16 cellular contexts compared by ENCODE assay signal in the genomic region with DNA sequence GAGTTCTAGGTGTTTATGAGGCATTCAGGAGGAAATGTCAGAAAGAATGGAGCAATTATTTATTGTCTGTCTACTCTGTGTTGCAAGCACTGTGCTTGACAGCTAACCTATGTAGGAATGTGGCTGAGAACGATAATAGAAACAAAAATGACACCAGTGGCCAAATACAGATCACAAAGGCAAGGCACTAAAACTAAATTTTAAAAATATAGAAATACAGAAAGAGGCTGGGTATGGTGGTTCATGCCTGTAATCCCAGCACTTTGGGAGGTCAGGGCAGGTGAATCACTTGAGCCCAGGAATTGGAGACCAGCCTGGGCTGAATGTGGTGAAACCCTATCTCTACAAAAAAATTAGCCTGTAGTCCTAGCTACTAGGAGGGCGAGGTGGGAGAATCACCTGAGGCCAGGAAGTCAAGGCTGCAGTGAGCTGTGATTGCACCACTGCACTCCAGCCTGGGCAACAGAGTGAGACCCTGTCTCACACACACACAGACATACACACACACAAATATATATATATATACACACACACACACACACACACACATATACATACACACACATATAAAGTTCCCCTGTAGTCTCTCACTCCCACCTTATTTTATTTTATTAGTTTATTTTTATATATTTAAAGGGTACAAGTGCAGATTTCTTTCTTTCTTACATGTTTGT. TPM values are rescaled to one million over a fixed set of nuclear protein-coding genes. Genes with fewer than 3 reads are reported as not detected.
DNase-seq lines count a peak whose midpoint lies in the region; ATAC-seq, FAIRE-seq and TF ChIP-seq lines count a peak whose summit lies in the region.
"Had no signal": no experiment of that assay in that cellular context is flagged by ENCODE, and none has a peak within 500 bp of the region (broad histone marks: within the 10 kb centered on the region; RNA-seq: fewer than 3 reads in every experiment).

No MANE protein-coding gene starts in this region.

- H3K4me1 Mint-ChIP-seq in osteocyte (ENCODE audit: unreplicated experiment), result peaks cover 54% of the 10 kb centered on the region

- ATAC-seq in PC-3 (peak; percentile 30; the same call in 1 of the 2 replicates), HG03135 (IDR thresholded peaks at IDR 0.05; ENCODE audit: unreplicated experiment) (no peak)
- ATAC-seq: activated T-cell treated with anti-CD3 and anti-CD28 coated beads, Interleukin-2, amount 50 U/mL, for 4 hours had no signal

- H3K9me3 ChIP-seq in PC-3 (ENCODE audit: low read length) (no peaks in the 10 kb centered on the region), small intestine (ENCODE audit: control insufficient read depth, low read depth) (no peaks in the 10 kb centered on the region), adrenal gland (replicated peaks in 1 of 3) (no peaks in the 10 kb centered on the region)
- H3K9me3 ChIP-seq: heart left ventricle had no signal

- H2AFZ ChIP-seq in PC-3 (ENCODE audit: low read length), result no peak overlapping the region

- H3K4me3 ChIP-seq in PC-3 (ENCODE audit: low read length) (no peak overlapping the region), fibroblast of pulmonary artery (replicated peaks; ENCODE audit: low read depth, low read length) (no peak overlapping the region), small intestine (ENCODE audit: low read depth in 1 of 2, low read length in 2 of 2) (no peak overlapping the region), adrenal gland (no peak overlapping the region)
- H3K4me3 ChIP-seq: heart left ventricle, lung had no signal

- FAIRE-seq in small intestine (lab: Jason Lieb, UNC), result no peak

- TF ChIP-seq POLR2A in adrenal gland (IDR thresholded peaks at IDR 0.05), result no peak

- no peaks in the 10 kb centered on the region for H3K36me3 ChIP-seq in PC-3 (ENCODE audit: low read depth, low read length)
- H3K36me3 ChIP-seq in small intestine (ENCODE audit: control insufficient read depth in 2 of 2, insufficient read depth in 2 of 2, low read length in 2 of 2), result no peaks in the 10 kb centered on the region
- no peaks in the 10 kb centered on the region for H3K36me3 ChIP-seq in adrenal gland (replicated peaks in 1 of 2)
- H3K36me3 ChIP-seq: heart left ventricle had no signal

- POLR2A ChIA-PET in PC-3 (lab: Charles Lee; ENCODE audit: unreplicated experiment), result no interaction called here

- no TSS peak for BruUV-seq in PC-3 (replicated peaks; lab: Mats Ljungman, UMichigan)

- peaks cover 16% of the 10 kb centered on the region for H3K4me1 ChIP-seq in PC-3 (ENCODE audit: insufficient read depth, low read length)
- peaks cover 0 to 3% of the 10 kb centered on the region in 2 donors for H3K4me1 ChIP-seq in small intestine (ENCODE audit: control insufficient read depth in 2 of 2, insufficient read depth in 1 of 2, low read depth in 1 of 2, low read length in 1 of 2)
- H3K4me1 ChIP-seq in adrenal gland (replicated peaks in 1 of 2), result peaks cover 4 to 12% of the 10 kb centered on the region in 2 donors

- peaks cover 13% of the 10 kb centered on the region; the same call in 1 of the 2 replicates for H4K20me1 ChIP-seq in PC-3 (ENCODE audit: low read length)

- no peak overlapping the region for H3K9ac ChIP-seq in PC-3 (ENCODE audit: low read length)

- DNase-seq in ELR (ENCODE audit: low read depth), result peak; percentile 31
- peak; percentile 41 for DNase-seq in PC-3
- DNase-seq in fibroblast of pulmonary artery (ENCODE audit: low read depth), result peak; percentile 41
- no peak for DNase-seq in osteocyte (ENCODE audit: extremely low spot score, unreplicated experiment)
- no peak for DNase-seq in cerebellar cortex (ENCODE audit: low spot score)
- no peak for DNase-seq in small intestine
- no peak for DNase-seq in adrenal gland
- DNase-seq: activated CD4-positive, alpha-beta T cell treated with anti-CD3 and anti-CD28 coated beads, Interleukin-2, amount 10 ng/mL, durations not matched to agents 24 days and 14 days; activated T-cell treated with anti-CD3 and anti-CD28 coated beads, Interleukin-2, amount 50 U/mL, for 4 hours; amygdala; effector CD8-positive, alpha-beta T cell; GOT3; heart left ventricle; nucleus accumbens had no signal

- peak overlapping the region; percentile 21 for H3K27ac Mint-ChIP-seq in osteocyte (ENCODE audit: unreplicated experiment)
- H3K27ac Mint-ChIP-seq: activated CD4-positive, alpha-beta T cell treated with anti-CD3 and anti-CD28 coated beads, Interleukin-2, amount 10 ng/mL, durations not matched to agents 24 days and 14 days had no signal

- no peaks in the 10 kb centered on the region for H3K27me3 Mint-ChIP-seq in osteocyte (ENCODE audit: unreplicated experiment)
- H3K27me3 Mint-ChIP-seq: activated CD4-positive, alpha-beta T cell treated with anti-CD3 and anti-CD28 coated beads, Interleukin-2, amount 10 ng/mL, durations not matched to agents 24 days and 14 days had no signal

- no peaks in the 10 kb centered on the region for H3F3A ChIP-seq in PC-3 (ENCODE audit: low read length, unreplicated experiment)

- WGBS in small intestine, 3 donors, result 39 to 71% (median 59%) methylated on average over 2 of the region's 2 CpGs
- WGBS in adrenal gland, 4 donors, result 51 to 60% (median 54%) methylated on average over 2 of the region's 2 CpGs

- no peak overlapping the region for H3K4me2 ChIP-seq in PC-3 (ENCODE audit: low read length)

- peaks cover 3% of the 10 kb centered on the region for H3K36me3 Mint-ChIP-seq in osteocyte (ENCODE audit: unreplicated experiment)

- H3K9me3 Mint-ChIP-seq in osteocyte (ENCODE audit: unreplicated experiment), result no peaks in the 10 kb centered on the region
- H3K9me3 Mint-ChIP-seq: activated CD4-positive, alpha-beta T cell treated with anti-CD3 and anti-CD28 coated beads, Interleukin-2, amount 10 ng/mL, durations not matched to agents 24 days and 14 days; activated T-cell treated with anti-CD3 and anti-CD28 coated beads, Interleukin-2, amount 50 U/mL, for 4 hours had no signal

- intact Hi-C loops in PC-3 (cut with micrococcal nuclease), result no loop called here
- intact Hi-C loops in adrenal gland (cut with DNase I), result no loop called here

- H3K27me3 ChIP-seq in PC-3 (ENCODE audit: low read length) (no peaks in the 10 kb centered on the region), small intestine (ENCODE audit: control insufficient read depth in 2 of 2, insufficient read depth in 2 of 2, low read length in 2 of 2) (no peaks in the 10 kb centered on the region), adrenal gland (no peaks in the 10 kb centered on the region)
- H3K27me3 ChIP-seq: heart left ventricle had no signal

- no peak for TF ChIP-seq CTCF in PC-3 (conservative IDR thresholded peaks at IDR 0.05; ENCODE audit: low read depth, low read length)
- no peak for TF ChIP-seq CTCF in fibroblast of pulmonary artery (IDR thresholded peaks at IDR 0.05; ENCODE audit: low read length, missing control alignments)
- no peak for TF ChIP-seq CTCF in osteocyte (IDR thresholded peaks at IDR 0.05)
- TF ChIP-seq CTCF in adrenal gland (IDR thresholded peaks at IDR 0.05), result no peak

- H3K27ac ChIP-seq in PC-3 (ENCODE audit: low read length), result no peak overlapping the region
- H3K27ac ChIP-seq in small intestine (ENCODE audit: low read depth in 1 of 2, low read length in 1 of 2), result no peak overlapping the region
- no peak overlapping the region for H3K27ac ChIP-seq in adrenal gland
- H3K27ac ChIP-seq: heart left ventricle had no signal

- H3K4me3 Mint-ChIP-seq in osteocyte (ENCODE audit: unreplicated experiment), result no peak overlapping the region
- H3K4me3 Mint-ChIP-seq: activated CD4-positive, alpha-beta T cell treated with anti-CD3 and anti-CD28 coated beads, Interleukin-2, amount 10 ng/mL, durations not matched to agents 24 days and 14 days; activated T-cell treated with anti-CD3 and anti-CD28 coated beads, Interleukin-2, amount 50 U/mL, for 4 hours had no signal

- H3K79me2 ChIP-seq in PC-3 (ENCODE audit: low read length), result peaks cover 92% of the 10 kb centered on the region

- no peaks in the 10 kb centered on the region for H3K9me2 ChIP-seq in PC-3 (replicated peaks; ENCODE audit: low read length)

- CTCF ChIA-PET in PC-3 (lab: Charles Lee), result no interaction called here

RNA-seq across cellular contexts. Expression of a gene that starts 6.0 kb away (rescaled TPM):
- total RNA-seq in PC-3 (2014; rRNA removed) (39.5 and 42.2 TPM in 2 replicates), osteocyte (43.8 and 48.0 TPM in 2 replicates), adrenal gland (10 to 100 TPM in 7 of 8 donors, 1 to 10 TPM in 1; 6.2 to 29.2 (median 15.4) TPM)
- polyA plus RNA-seq in small intestine (10 to 100 TPM; 13.2 to 15.6 (median 13.9) TPM), adrenal gland (10 to 100 TPM in 1 of 3 donors, 1 to 10 TPM in 2; 4.8 to 10.9 (median 5.8) TPM)

RNA-seq across cellular contexts. Expression of a gene that starts 46.7 kb away (rescaled TPM):
- total RNA-seq in PC-3 (2014; rRNA removed) (7.5 and 16.2 TPM in 2 replicates), osteocyte (52.3 and 63.8 TPM in 2 replicates), adrenal gland (100 to 1,000 TPM in 1 of 8 donors, 10 to 100 TPM in 7; 31.7 to 112 (median 59.1) TPM)
- polyA plus RNA-seq in small intestine (1 to 10 TPM; 2.5 to 5.5 (median 3.0) TPM), adrenal gland (10 to 100 TPM in 2 of 3 donors, 1 to 10 TPM in 1; 4.4 to 32.0 (median 15.8) TPM)

Comparison
In these comparisons a context has a peak if more than half of its experiments do, and no peak if none do; other contexts are left out.
1. DNase-seq: peak in ELR (single experiment), PC-3 (single experiment) and fibroblast of pulmonary artery (single experiment); none in osteocyte (single experiment), cerebellar cortex (single experiment), small intestine (single experiment) and adrenal gland (0 of 7).